Comparison of ENCODE assay signal across 9 cellular contexts in genomic region chr16:55494994-55495421, GRCh38. TPM values are rescaled to one million over a fixed set of nuclear protein-coding genes. Genes with fewer than 3 reads are reported as not detected.
A peak's percentile ranks its signal among the peaks of the same experiment; 100 is the strongest.
DNase-seq lines count a peak whose midpoint lies in the region; ATAC-seq, FAIRE-seq and TF ChIP-seq lines count a peak whose summit lies in the region.
"Had no signal": no experiment of that assay in that cellular context is flagged by ENCODE, and none has a peak within 500 bp of the region (broad histone marks: within the 10 kb centered on the region; RNA-seq: fewer than 3 reads in every experiment).

No MANE protein-coding gene starts in this region.

- H3K27me3 Mint-ChIP-seq in naive thymus-derived CD4-positive, alpha-beta T cell: peaks cover 0 to 19% (median 7%) of the 10 kb centered on the region in 5 donors

- no peak overlapping the region for H3K9ac ChIP-seq in PC-3 (ENCODE audit: low read length)

- no peak overlapping the region for H3K4me2 ChIP-seq in PC-3 (ENCODE audit: low read length)

- H3K4me1 ChIP-seq in PC-3 (ENCODE audit: insufficient read depth, low read length): peaks cover 8% of the 10 kb centered on the region; the same call in 1 of the 2 replicates
- peaks cover 10 to 42% (median 34%) of the 10 kb centered on the region in 4 donors for H3K4me1 ChIP-seq in esophagus muscularis mucosa
- peaks cover 0 to 4% of the 10 kb centered on the region in 2 donors for H3K4me1 ChIP-seq in naive thymus-derived CD4-positive, alpha-beta T cell (ENCODE audit: control insufficient read depth in 2 of 2, insufficient read depth in 2 of 2, low read length in 2 of 2)

- H3K9me3 Mint-ChIP-seq in naive thymus-derived CD4-positive, alpha-beta T cell: peaks cover 0 to 2% (median 0%) of the 10 kb centered on the region in 11 donors
- H3K9me3 Mint-ChIP-seq: activated naive CD4-positive, alpha-beta T cell treated with anti-CD3 and anti-CD28 coated beads, Interleukin-2, amount 50 U/mL, for 24 hours had no signal

- no peaks in the 10 kb centered on the region for H4K20me1 ChIP-seq in PC-3 (ENCODE audit: low read length)

- no peak overlapping the region for H3K4me3 Mint-ChIP-seq in naive thymus-derived CD4-positive, alpha-beta T cell
- H3K4me3 Mint-ChIP-seq: activated naive CD4-positive, alpha-beta T cell treated with anti-CD3 and anti-CD28 coated beads, Interleukin-2, amount 50 U/mL, for 24 hours had no signal

- no TSS peak for BruUV-seq in PC-3 (replicated peaks; lab: Mats Ljungman, UMichigan)

- H3K27ac Mint-ChIP-seq in naive thymus-derived CD4-positive, alpha-beta T cell: no peak overlapping the region
- H3K27ac Mint-ChIP-seq: activated naive CD4-positive, alpha-beta T cell treated with anti-CD3 and anti-CD28 coated beads, Interleukin-2, amount 50 U/mL, for 24 hours had no signal

- H3K36me3 ChIP-seq in PC-3 (ENCODE audit: low read depth, low read length) (no peaks in the 10 kb centered on the region), esophagus muscularis mucosa (peaks cover 0 to 68% (median 12%) of the 10 kb centered on the region in 4 donors)
- H3K36me3 ChIP-seq in naive thymus-derived CD4-positive, alpha-beta T cell (ENCODE audit: control insufficient read depth in 2 of 3, insufficient read depth in 3 of 3, low read length in 3 of 3): no peaks in the 10 kb centered on the region

- no peaks in the 10 kb centered on the region for H3K36me3 Mint-ChIP-seq in naive thymus-derived CD4-positive, alpha-beta T cell
- H3K36me3 Mint-ChIP-seq: activated naive CD4-positive, alpha-beta T cell treated with anti-CD3 and anti-CD28 coated beads, Interleukin-2, amount 50 U/mL, for 24 hours had no signal

- H3K27ac ChIP-seq in PC-3 (ENCODE audit: low read length) (no peak overlapping the region), esophagus muscularis mucosa (replicated peaks in 1 of 4) (no peak overlapping the region)
- no peak overlapping the region for H3K27ac ChIP-seq in naive thymus-derived CD4-positive, alpha-beta T cell (ENCODE audit: low read depth, low read length)

- no peak for ATAC-seq in PC-3
- peak; percentile 64 for ATAC-seq in naive thymus-derived CD4-positive, alpha-beta T cell
- no peak for ATAC-seq in HG02870 (IDR thresholded peaks at IDR 0.05; ENCODE audit: unreplicated experiment)

- no peaks in the 10 kb centered on the region for H3K9me2 ChIP-seq in PC-3 (replicated peaks; ENCODE audit: low read length)

- H3K9me3 ChIP-seq in PC-3 (ENCODE audit: low read length) (no peaks in the 10 kb centered on the region), esophagus muscularis mucosa (no peaks in the 10 kb centered on the region)
- no peaks in the 10 kb centered on the region for H3K9me3 ChIP-seq in naive thymus-derived CD4-positive, alpha-beta T cell (ENCODE audit: control insufficient read depth in 2 of 3, low read length in 3 of 3)

- TF ChIP-seq CTCF in D721Med (IDR thresholded peaks at IDR 0.05; ENCODE audit: insufficient read depth, missing control alignments) (peak; percentile 52), PC-3 (conservative IDR thresholded peaks at IDR 0.05; ENCODE audit: low read depth, low read length) (peak; percentile 23; the same call in 1 of the 2 replicates), esophagus muscularis mucosa (IDR thresholded peaks at IDR 0.05) (peak; percentile 43 to 51 (median 51))

- intact Hi-C loops in PC-3 (cut with micrococcal nuclease): no loop called here
- intact Hi-C loops in esophagus muscularis mucosa (cut with DNase I): loop anchor here (2.0 kb wide), 1 partner anchor 208 kb away; no protein-coding TSS in a partner anchor
- intact Hi-C loops in naive thymus-derived CD4-positive, alpha-beta T cell (cut with micrococcal nuclease): no loop called here

- no peak for TF ChIP-seq POLR2A in esophagus muscularis mucosa (IDR thresholded peaks at IDR 0.05; ENCODE audit: low read depth)

- POLR2A ChIA-PET in PC-3 (lab: Charles Lee; ENCODE audit: unreplicated experiment): no interaction called here
- POLR2A ChIA-PET in naive thymus-derived CD4-positive, alpha-beta T cell (lab: Charles Lee): no interaction called here

- H3K79me2 ChIP-seq in PC-3 (ENCODE audit: low read length): no peaks in the 10 kb centered on the region

- 28% methylated on average over 3 of the region's 3 CpGs for WGBS in esophagus muscularis mucosa

- no peak for TF ChIP-seq EP300 in esophagus muscularis mucosa (IDR thresholded peaks at IDR 0.05)

- no peaks in the 10 kb centered on the region for H3F3A ChIP-seq in PC-3 (ENCODE audit: low read length, unreplicated experiment)

- peaks cover 0 to 10% (median 8%) of the 10 kb centered on the region in 7 donors for H3K4me1 Mint-ChIP-seq in naive thymus-derived CD4-positive, alpha-beta T cell

- FAIRE-seq in D721Med (lab: Jason Lieb, UNC): no peak

- H3K27me3 ChIP-seq in PC-3 (ENCODE audit: low read length) (no peaks in the 10 kb centered on the region), esophagus muscularis mucosa (peaks cover 0 to 3% (median 0%) of the 10 kb centered on the region in 4 donors)
- no peaks in the 10 kb centered on the region for H3K27me3 ChIP-seq in naive thymus-derived CD4-positive, alpha-beta T cell (ENCODE audit: control insufficient read depth in 2 of 2, insufficient read depth in 2 of 2, low read length in 2 of 2)

- CTCF ChIA-PET in PC-3 (lab: Charles Lee): no interaction called here
- CTCF ChIA-PET in naive thymus-derived CD4-positive, alpha-beta T cell (lab: Charles Lee): no interaction called here

- H3K4me3 ChIP-seq in PC-3 (ENCODE audit: low read length): no peak overlapping the region
- H3K4me3 ChIP-seq in esophagus muscularis mucosa: no peak overlapping the region
- H3K4me3 ChIP-seq in naive thymus-derived CD4-positive, alpha-beta T cell (ENCODE audit: low read length): no peak overlapping the region

- DNase-seq in D721Med (ENCODE audit: insufficient read length, low spot score): no peak
- DNase-seq in PC-3: peak; percentile 32
- DNase-seq in esophagus muscularis mucosa (ENCODE audit: extremely low spot score): peak; percentile 90
- no peak for DNase-seq in naive thymus-derived CD4-positive, alpha-beta T cell
- DNase-seq in NCI-H128 (lab: John Stamatoyannopoulos, UW; ENCODE audit: unreplicated experiment): no peak
- no peak for DNase-seq in NCI-H2107 (lab: John Stamatoyannopoulos, UW)
- DNase-seq in stimulated activated naive CD4-positive, alpha-beta T cell (lab: John Stamatoyannopoulos, UW): no peak

- H2AFZ ChIP-seq in PC-3 (ENCODE audit: low read length): no peak overlapping the region

RNA-seq across cellular contexts. Expression of gene LPCAT2, which starts 13.9 kb away (rescaled TPM):
- total RNA-seq in PC-3 (2014; rRNA removed) (8.0 and 15.0 TPM in 2 replicates), esophagus muscularis mucosa (10 to 100 TPM in 3 of 4 donors, 1 to 10 TPM in 1; 9.6 to 12.9 (median 12.0) TPM)
- 10 to 100 TPM in 1 of 5 experiments, 1 to 10 TPM in 4; 1.1 to 16.9 (median 2.5) TPM for total RNA-seq in naive thymus-derived CD4-positive, alpha-beta T cell
- under 1 TPM; 0.03 to 0.22 TPM for polyA plus RNA-seq in naive thymus-derived CD4-positive, alpha-beta T cell

RNA-seq across cellular contexts. Expression of gene MMP2, which starts 16.0 kb away (rescaled TPM):
- total RNA-seq in PC-3 (2014; rRNA removed): 0.75 TPM in 1 of 2 replicates, not detected in the other
- total RNA-seq in esophagus muscularis mucosa: 100 to 1,000 TPM; 211 to 368 (median 256) TPM
- under 1 TPM in 4 of 5 experiments, not detected in 1; 0.51 to 0.59 (median 0.58) TPM for total RNA-seq in naive thymus-derived CD4-positive, alpha-beta T cell
- not detected for polyA plus RNA-seq in naive thymus-derived CD4-positive, alpha-beta T cell

Comparison
In these comparisons a context has a peak if more than half of its experiments do, and no peak if none do; other contexts are left out.
1. DNase-seq: peak in PC-3 (single experiment) and esophagus muscularis mucosa (single experiment); none in D721Med (single experiment), naive thymus-derived CD4-positive, alpha-beta T cell (0 of 9), NCI-H128 (single experiment), NCI-H2107 (single experiment) and stimulated activated naive CD4-positive, alpha-beta T cell (0 of 6).
2. RNA of gene MMP2, which starts 16.0 kb away (total RNA-seq): 211 to 368 TPM in esophagus muscularis mucosa; 0.51 to 0.59 TPM in naive thymus-derived CD4-positive, alpha-beta T cell and 0.75 TPM in PC-3; every median in the first group is over 100 times any median in the second.
3. Peak in every context shown above with its lines, with median percentiles within 50 percentile points of each other: CTCF ChIP-seq.